In genomic region chrX:110432831-110433230, GRCh38 we compare ENCODE assay signal across 20 cellular contexts.
A peak's percentile ranks its signal among the peaks of the same experiment; 100 is the strongest.
DNase-seq lines count a peak whose midpoint lies in the region; ATAC-seq and TF ChIP-seq lines count a peak whose summit lies in the region.
"Had no signal": no experiment of that assay in that cellular context is flagged by ENCODE, and none has a peak within 500 bp of the region (broad histone marks: within the 10 kb centered on the region; RNA-seq: fewer than 3 reads in every experiment).

No MANE protein-coding gene starts in this region.

- H3K9ac ChIP-seq in neural progenitor cell: no peak overlapping the region
- H3K9ac ChIP-seq: BLaER1, GM23248 had no signal

- H3K36me3 Mint-ChIP-seq in glutamatergic neuron (ENCODE audit: unreplicated experiment): no peaks in the 10 kb centered on the region
- H3K36me3 Mint-ChIP-seq in neural progenitor cell: no peaks in the 10 kb centered on the region

- no peak overlapping the region for H3K4me3 ChIP-seq in cardiac muscle cell
- H3K4me3 ChIP-seq in SJCRH30: peak overlapping the region; percentile 10; the same call in 1 of the 2 replicates
- no peak overlapping the region for H3K4me3 ChIP-seq in neural progenitor cell
- H3K4me3 ChIP-seq: BLaER1, GM23248, HAP-1, SJSA1 had no signal

- H3K4me1 Mint-ChIP-seq in glutamatergic neuron (ENCODE audit: low read depth, unreplicated experiment) (peaks cover 10% of the 10 kb centered on the region), neural progenitor cell (peaks cover 56% of the 10 kb centered on the region)

- no peak for TF ChIP-seq CTCF in cardiac muscle cell (IDR thresholded peaks at IDR 0.05; ENCODE audit: low read depth, low read length)
- no peak for TF ChIP-seq CTCF in glutamatergic neuron (IDR thresholded peaks at IDR 0.05; ENCODE audit: partially characterized antibody, unreplicated experiment)
- TF ChIP-seq CTCF in neural progenitor cell (IDR thresholded peaks at IDR 0.05): no peak

- peaks cover 9% of the 10 kb centered on the region for H3K4me1 ChIP-seq in cardiac muscle cell (ENCODE audit: low read depth)
- H3K4me1 ChIP-seq in SJCRH30: peaks cover 51% of the 10 kb centered on the region
- H3K4me1 ChIP-seq in neural progenitor cell: no peaks in the 10 kb centered on the region
- H3K4me1 ChIP-seq: BLaER1, HAP-1, SJSA1 had no signal

- intact Hi-C loops in Right ventricle myocardium inferior (cut with DNase I): no loop called here

- peak overlapping the region; percentile 15 for H3K4me3 Mint-ChIP-seq in glutamatergic neuron (ENCODE audit: unreplicated experiment)
- no peak overlapping the region for H3K4me3 Mint-ChIP-seq in neural progenitor cell
- H3K4me3 Mint-ChIP-seq: CD4-positive, alpha-beta T cell had no signal

- H3K27ac Mint-ChIP-seq in glutamatergic neuron (ENCODE audit: unreplicated experiment): peak overlapping the region; percentile 68
- peak overlapping the region; percentile 85 for H3K27ac Mint-ChIP-seq in neural progenitor cell
- H3K27ac Mint-ChIP-seq: CD4-positive, alpha-beta T cell had no signal

- H3K79me2 ChIP-seq in neural progenitor cell (ENCODE audit: low read depth): no peaks in the 10 kb centered on the region

- no peak overlapping the region for H3K4me2 ChIP-seq in neural progenitor cell
- H3K4me2 ChIP-seq: BLaER1 had no signal

- peaks cover 5% of the 10 kb centered on the region for H3K27me3 Mint-ChIP-seq in glutamatergic neuron (ENCODE audit: unreplicated experiment)
- no peaks in the 10 kb centered on the region for H3K27me3 Mint-ChIP-seq in neural progenitor cell (ENCODE audit: insufficient read depth, low read depth)

- peak in 1 of 2 donors; percentile 66 for DNase-seq in cardiac muscle cell (ENCODE audit: low read depth in 1 of 2, low spot score in 1 of 2)
- DNase-seq in Right ventricle myocardium inferior (ENCODE audit: missing footprints): no peak
- DNase-seq in SJCRH30: peak; percentile 83 to 86
- no peak for DNase-seq in glutamatergic neuron
- DNase-seq in neural progenitor cell (ENCODE audit: low spot score): no peak
- no peak for DNase-seq in GM03348 (ENCODE audit: low spot score)
- DNase-seq in T-helper 2 cell: no peak
- no peak for DNase-seq in HuH-7.5 (ENCODE audit: low spot score)
- DNase-seq: ACHN; CD4-positive, alpha-beta T cell; COR-L47; GM23248; KG1; NCI-H1105; NCI-H2081 treated with DMSO at 0.1 percent for 48 hours; NK-92 treated with Interleukin-12 subunit alpha and Interleukin-12 subunit beta, amount 100 ng/mL, for 24 hours had no signal

- H3F3A ChIP-seq in neural progenitor cell (ENCODE audit: low read depth): no peaks in the 10 kb centered on the region

- peaks cover 3% of the 10 kb centered on the region for H3K9me3 Mint-ChIP-seq in glutamatergic neuron (ENCODE audit: unreplicated experiment)
- H3K9me3 Mint-ChIP-seq in neural progenitor cell: no peaks in the 10 kb centered on the region
- H3K9me3 Mint-ChIP-seq: CD4-positive, alpha-beta T cell had no signal

- peak overlapping the region; percentile 12 for H3K27ac ChIP-seq in cardiac muscle cell
- peak overlapping the region; percentile 83 for H3K27ac ChIP-seq in SJCRH30
- H3K27ac ChIP-seq in neural progenitor cell: no peak overlapping the region
- H3K27ac ChIP-seq: BLaER1, GM23248, HL-60, SJSA1 had no signal

- ATAC-seq in Right ventricle myocardium inferior: no peak

- H3K27me3 ChIP-seq in cardiac muscle cell (peaks cover 1% of the 10 kb centered on the region), SJCRH30 (no peaks in the 10 kb centered on the region), neural progenitor cell (no peaks in the 10 kb centered on the region)
- H3K27me3 ChIP-seq: SJSA1 had no signal

- no peaks in the 10 kb centered on the region for H4K20me1 ChIP-seq in neural progenitor cell (ENCODE audit: low read depth)

- H3K36me3 ChIP-seq in cardiac muscle cell (no peaks in the 10 kb centered on the region), SJCRH30 (no peaks in the 10 kb centered on the region), neural progenitor cell (no peaks in the 10 kb centered on the region)
- H3K36me3 ChIP-seq: BLaER1, HAP-1, SJSA1 had no signal

- no peaks in the 10 kb centered on the region for H3K9me3 ChIP-seq in cardiac muscle cell (ENCODE audit: low read depth)
- H3K9me3 ChIP-seq in SJCRH30 (replicated peaks): no peaks in the 10 kb centered on the region
- H3K9me3 ChIP-seq in neural progenitor cell (ENCODE audit: low read depth): no peaks in the 10 kb centered on the region
- H3K9me3 ChIP-seq: BLaER1, HAP-1, SJSA1 had no signal

- H2AFZ ChIP-seq in neural progenitor cell (replicated peaks): no peak overlapping the region
- H2AFZ ChIP-seq: GM23248 had no signal

Comparison
In these comparisons a context has a peak if more than half of its experiments do, and no peak if none do; other contexts are left out.
1. DNase-seq: peak in SJCRH30 (2 of 2); none in Right ventricle myocardium inferior (single experiment), glutamatergic neuron (single experiment), neural progenitor cell (single experiment), GM03348 (single experiment), T-helper 2 cell (0 of 5) and HuH-7.5 (single experiment).